27 cellular contexts compared by ENCODE assay signal in genomic region chr14:20583908-20584307, GRCh38. TPM values are rescaled to one million over a fixed set of nuclear protein-coding genes. Genes with fewer than 3 reads are reported as not detected.
DNase-seq lines count a peak whose midpoint lies in the region; ATAC-seq and TF ChIP-seq lines count a peak whose summit lies in the region.
"Had no signal": no experiment of that assay in that cellular context is flagged by ENCODE, and none has a peak within 500 bp of the region (broad histone marks: within the 10 kb centered on the region; RNA-seq: fewer than 3 reads in every experiment).

No MANE protein-coding gene starts in this region.

- no peaks in the 10 kb centered on the region for H3K36me3 Mint-ChIP-seq in WTC11
- H3K36me3 Mint-ChIP-seq: CD14-positive monocyte had no signal

- no peaks in the 10 kb centered on the region for H3K27me3 Mint-ChIP-seq in WTC11 (ENCODE audit: low read depth)

- H3K27ac Mint-ChIP-seq in WTC11, result peak overlapping the region; percentile 85
- H3K27ac Mint-ChIP-seq: CD14-positive monocyte; CD8-positive, alpha-beta memory T cell had no signal

- H3K9me3 Mint-ChIP-seq in WTC11, result no peaks in the 10 kb centered on the region
- H3K9me3 Mint-ChIP-seq: CD8-positive, alpha-beta memory T cell had no signal

- H3K4me1 Mint-ChIP-seq in WTC11, result peaks cover 62% of the 10 kb centered on the region

- H3K4me3 Mint-ChIP-seq in WTC11, result no peak overlapping the region
- H3K4me3 Mint-ChIP-seq: CD14-positive monocyte; CD8-positive, alpha-beta memory T cell had no signal

- POLR2A ChIA-PET in WTC11 (lab: Charles Lee), result no interaction called here

- ATAC-seq in WTC11 (no peak), GM19395 (IDR thresholded peaks at IDR 0.05; ENCODE audit: unreplicated experiment) (no peak), GM21447 (IDR thresholded peaks at IDR 0.05; ENCODE audit: unreplicated experiment) (no peak)

- TF ChIP-seq CTCF in WTC11 (IDR thresholded peaks at IDR 0.05), result no peak

- DNase-seq in SIG-M5 treated with dmso at 0.1 percent for 504 hours (lab: John Stamatoyannopoulos, UW; ENCODE audit: unreplicated experiment), result peak; percentile 78
- DNase-seq in SIG-M5 (lab: John Stamatoyannopoulos, UW), result no peak
- peak; percentile 52 for DNase-seq in MV-4-11 (lab: John Stamatoyannopoulos, UW)
- DNase-seq in WTC11 (ENCODE audit: low spot score), result no peak
- no peak for DNase-seq in NCI-H510A (lab: John Stamatoyannopoulos, UW)
- DNase-seq: 8988T; ACHN; BE2C; CD8-positive, alpha-beta memory T cell; DMS 273 treated with DMSO at 0.1 percent for 48 hours; DMS79; EL; GDM1; IMR-90; KG1; MG63; NCI-H1105; NCI-H2029; NCI-H446 treated with DMSO at 0.1 percent for 48 hours; NCI-H526 treated with DMSO at 0.1 percent for 48 hours; PC-9; Right ventricle myocardium superior; RPMI8226; T-helper 1 cell had no signal

- CTCF ChIA-PET in WTC11 (lab: Charles Lee), result interaction anchor here (1.2 to 2.6 kb wide), 2 partner anchors 23 to 29 kb away, joined by 5 to 9 read pairs; no protein-coding TSS in a partner anchor

TF ChIP-seq in WTC11, 78 proteins besides CTCF, POLR2A, EP300 and RAD21:
- TF ChIP-seq OVOL2 (CRISPR knock-in tag; IDR thresholded peaks at IDR 0.05; ENCODE audit: borderline replicate concordance) (no peak), MXD4 (CRISPR knock-in tag; IDR thresholded peaks at IDR 0.05; ENCODE audit: borderline replicate concordance) (no peak), ETV6 (CRISPR knock-in tag; IDR thresholded peaks at IDR 0.05) (no peak), SOX15 (CRISPR knock-in tag; IDR thresholded peaks at IDR 0.05) (no peak), FOXJ3 (CRISPR knock-in tag; IDR thresholded peaks at IDR 0.05; ENCODE audit: borderline replicate concordance) (no peak), GABPB1 (CRISPR knock-in tag; IDR thresholded peaks at IDR 0.05) (no peak)
- TF ChIP-seq, protein P1, sequence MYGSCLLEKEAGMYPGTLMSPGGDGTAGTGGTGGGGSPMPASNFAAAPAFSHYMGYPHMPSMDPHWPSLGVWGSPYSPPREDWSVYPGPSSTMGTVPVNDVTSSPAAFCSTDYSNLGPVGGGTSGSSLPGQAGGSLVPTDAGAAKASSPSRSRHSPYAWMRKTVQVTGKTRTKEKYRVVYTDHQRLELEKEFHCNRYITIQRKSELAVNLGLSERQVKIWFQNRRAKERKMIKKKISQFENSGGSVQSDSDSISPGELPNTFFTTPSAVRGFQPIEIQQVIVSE (CRISPR knock-in tag; IDR thresholded peaks at IDR 0.05; ENCODE audit: borderline replicate concordance), result no peak
- TF ChIP-seq, protein P2, sequence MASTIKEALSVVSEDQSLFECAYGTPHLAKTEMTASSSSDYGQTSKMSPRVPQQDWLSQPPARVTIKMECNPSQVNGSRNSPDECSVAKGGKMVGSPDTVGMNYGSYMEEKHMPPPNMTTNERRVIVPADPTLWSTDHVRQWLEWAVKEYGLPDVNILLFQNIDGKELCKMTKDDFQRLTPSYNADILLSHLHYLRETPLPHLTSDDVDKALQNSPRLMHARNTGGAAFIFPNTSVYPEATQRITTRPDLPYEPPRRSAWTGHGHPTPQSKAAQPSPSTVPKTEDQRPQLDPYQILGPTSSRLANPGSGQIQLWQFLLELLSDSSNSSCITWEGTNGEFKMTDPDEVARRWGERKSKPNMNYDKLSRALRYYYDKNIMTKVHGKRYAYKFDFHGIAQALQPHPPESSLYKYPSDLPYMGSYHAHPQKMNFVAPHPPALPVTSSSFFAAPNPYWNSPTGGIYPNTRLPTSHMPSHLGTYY (CRISPR knock-in tag; IDR thresholded peaks at IDR 0.05), result no peak
- TF ChIP-seq, protein P3, sequence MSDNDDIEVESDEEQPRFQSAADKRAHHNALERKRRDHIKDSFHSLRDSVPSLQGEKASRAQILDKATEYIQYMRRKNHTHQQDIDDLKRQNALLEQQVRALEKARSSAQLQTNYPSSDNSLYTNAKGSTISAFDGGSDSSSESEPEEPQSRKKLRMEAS (CRISPR knock-in tag; IDR thresholded peaks at IDR 0.05), result no peak
- TF ChIP-seq, protein P4, sequence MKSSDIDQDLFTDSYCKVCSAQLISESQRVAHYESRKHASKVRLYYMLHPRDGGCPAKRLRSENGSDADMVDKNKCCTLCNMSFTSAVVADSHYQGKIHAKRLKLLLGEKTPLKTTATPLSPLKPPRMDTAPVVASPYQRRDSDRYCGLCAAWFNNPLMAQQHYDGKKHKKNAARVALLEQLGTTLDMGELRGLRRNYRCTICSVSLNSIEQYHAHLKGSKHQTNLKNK (CRISPR knock-in tag; IDR thresholded peaks at IDR 0.05), result no peak
TF ChIP-seq in WTC11: peak in this region for 0.

RNA-seq across cellular contexts. Expression of gene RNASE11, which starts 3.9 kb away (rescaled TPM):
- not detected in 3 replicates for total RNA-seq in WTC11 (2021)
- total RNA-seq: CD8-positive, alpha-beta memory T cell; IMR-90; PC-9; Right ventricle myocardium superior had no signal

RNA-seq across cellular contexts. Expression of gene RNASE12, which starts 7.3 kb away (rescaled TPM):
- not detected in 3 replicates for total RNA-seq in WTC11 (2021)
- total RNA-seq: CD8-positive, alpha-beta memory T cell; IMR-90; PC-9; Right ventricle myocardium superior had no signal

RNA-seq across cellular contexts. Expression of gene RNASE9, which starts 23.1 kb away (rescaled TPM):
- total RNA-seq in WTC11 (2021), result 0.14 TPM in 1 of 3 replicates, not detected in the others
- total RNA-seq: CD8-positive, alpha-beta memory T cell; IMR-90; PC-9; Right ventricle myocardium superior had no signal

RNA-seq across cellular contexts. Expression of gene OR6S1, which starts 57.6 kb away (rescaled TPM):
- not detected in 3 replicates for total RNA-seq in WTC11 (2021)
- total RNA-seq: CD8-positive, alpha-beta memory T cell; IMR-90; PC-9; Right ventricle myocardium superior had no signal

Comparison
In these comparisons a context has a peak if more than half of its experiments do, and no peak if none do; other contexts are left out.
1. DNase-seq: peak in SIG-M5 treated with dmso at 0.1 percent for 504 hours (single experiment) and MV-4-11 (single experiment); none in SIG-M5 (single experiment), WTC11 (single experiment) and NCI-H510A (single experiment).